ENCODE assay signal across 9 cellular contexts in the genomic region with DNA sequence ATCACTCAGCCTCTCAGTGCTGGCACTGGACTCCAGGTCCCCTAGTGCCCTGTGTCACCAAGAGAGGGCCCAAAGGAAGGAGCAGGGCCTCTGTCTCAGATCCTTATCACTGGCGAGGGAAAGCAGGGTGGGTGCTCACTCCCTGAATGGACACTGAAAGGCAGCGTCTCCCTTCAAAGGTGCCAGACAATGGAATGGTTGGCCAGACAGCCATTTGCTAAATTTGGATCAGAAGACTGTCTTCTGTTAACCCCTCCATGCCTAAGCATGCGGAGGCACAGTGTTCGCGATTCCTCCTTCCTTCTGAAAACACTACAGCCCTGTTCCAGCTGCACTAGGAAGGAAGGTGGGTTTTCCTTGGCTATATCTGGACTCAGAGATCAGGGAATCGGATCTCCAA. TPM values are rescaled to one million over a fixed set of nuclear protein-coding genes. Genes with fewer than 3 reads are reported as not detected.
DNase-seq lines count a peak whose midpoint lies in the region; ATAC-seq and TF ChIP-seq lines count a peak whose summit lies in the region.
"Had no signal": no experiment of that assay in that cellular context is flagged by ENCODE, and none has a peak within 500 bp of the region (broad histone marks: within the 10 kb centered on the region; RNA-seq: fewer than 3 reads in every experiment).

No MANE protein-coding gene starts in this region.

- POLR2A ChIA-PET in CD8-positive, alpha-beta memory T cell (lab: Charles Lee) = interaction anchor here (1.1 kb wide), 2 partner anchors 110 to 178 kb away, joined by 3 to 5 read pairs; no protein-coding TSS in a partner anchor
- POLR2A ChIA-PET in PC-9 (lab: Charles Lee; ENCODE audit: unreplicated experiment) = interaction anchor here (0.6 kb wide), 2 partner anchors 45 to 681 kb away, joined by 3 to 6 read pairs; no protein-coding TSS in a partner anchor

- peaks cover 19 to 35% (median 24%) of the 10 kb centered on the region in 3 donors for H3K4me1 Mint-ChIP-seq in CD8-positive, alpha-beta memory T cell

- CTCF ChIA-PET in CD8-positive, alpha-beta memory T cell (lab: Charles Lee) = interaction anchor here (0.7 to 4.8 kb wide), 31 partner anchors 8 to 195 kb away, joined by 3 to 128 read pairs (median 6); partner anchors contain the start of genes EPOP, PSMB3 and SRCIN1
- CTCF ChIA-PET in PC-9 (lab: Charles Lee) = interaction anchor here (0.5 to 2.7 kb wide), 15 partner anchors 18 to 211 kb away, joined by 3 to 27 read pairs (median 4); partner anchors contain the start of genes SOCS7 and SRCIN1

- H3K9me3 ChIP-seq in CD8-positive, alpha-beta memory T cell (ENCODE audit: low read length) = no peaks in the 10 kb centered on the region
- H3K9me3 ChIP-seq in PC-9 (ENCODE audit: insufficient read depth, low read depth) = no peaks in the 10 kb centered on the region
- H3K9me3 ChIP-seq in esophagus (ENCODE audit: control insufficient read depth in 2 of 2, insufficient read depth in 1 of 2, low read depth in 1 of 2, low read length in 1 of 2) = peaks cover 0 to 8% of the 10 kb centered on the region in 2 donors
- H3K9me3 ChIP-seq in parathyroid adenoma (ENCODE audit: control insufficient read depth, low read length) = no peaks in the 10 kb centered on the region
- H3K9me3 ChIP-seq: transverse colon had no signal

- no peaks in the 10 kb centered on the region for H3K9me3 Mint-ChIP-seq in CD8-positive, alpha-beta memory T cell

- H3K4me3 Mint-ChIP-seq in CD8-positive, alpha-beta memory T cell = peak overlapping the region in 5 of 7 donors; percentile 51 to 98 (median 95)

- H3K4me2 ChIP-seq in PC-9 (peak overlapping the region; percentile 75), parathyroid adenoma (ENCODE audit: low read length) (peak overlapping the region; percentile 52)

- peaks cover 21% of the 10 kb centered on the region for H3K4me1 ChIP-seq in CD8-positive, alpha-beta memory T cell (ENCODE audit: insufficient read depth, low read length)
- peaks cover 54% of the 10 kb centered on the region for H3K4me1 ChIP-seq in PC-9 (replicated peaks; ENCODE audit: insufficient read depth)
- H3K4me1 ChIP-seq in esophagus (ENCODE audit: control insufficient read depth in 2 of 2, insufficient read depth in 2 of 2, low read length in 1 of 2) = peaks cover 4 to 21% of the 10 kb centered on the region in 2 donors
- peaks cover 42% of the 10 kb centered on the region for H3K4me1 ChIP-seq in parathyroid adenoma

- peaks cover 0 to 4% (median 0%) of the 10 kb centered on the region in 3 donors for H3K36me3 Mint-ChIP-seq in CD8-positive, alpha-beta memory T cell

- no peak overlapping the region for H2AFZ ChIP-seq in PC-9
- peak overlapping the region; percentile 92 for H2AFZ ChIP-seq in parathyroid adenoma

- no TSS peak for BruUV-seq in PC-9 (replicated peaks; lab: Mats Ljungman, UMichigan)

- H3K4me3 ChIP-seq in CD8-positive, alpha-beta memory T cell (ENCODE audit: low read length) = no peak overlapping the region
- H3K4me3 ChIP-seq in PC-9 = peak overlapping the region; percentile 31; the same call in 1 of the 2 replicates
- H3K4me3 ChIP-seq in esophagus (ENCODE audit: low read depth in 1 of 2, low read length in 2 of 2) = no peak overlapping the region
- no peak overlapping the region for H3K4me3 ChIP-seq in parathyroid adenoma (ENCODE audit: low read depth, low read length)

- H3K27ac ChIP-seq in CD8-positive, alpha-beta memory T cell (ENCODE audit: low read depth, low read length) = no peak overlapping the region
- peak overlapping the region; percentile 91 for H3K27ac ChIP-seq in PC-9
- H3K27ac ChIP-seq in esophagus (ENCODE audit: low read depth in 2 of 2, low read length in 1 of 2) = peak overlapping the region; percentile 63 to 91
- H3K27ac ChIP-seq in parathyroid adenoma = peak overlapping the region; percentile 62

- no peaks in the 10 kb centered on the region for H3K36me3 ChIP-seq in CD8-positive, alpha-beta memory T cell (ENCODE audit: insufficient read depth, low read length)
- H3K36me3 ChIP-seq in PC-9 (ENCODE audit: low read depth) = no peaks in the 10 kb centered on the region
- no peaks in the 10 kb centered on the region for H3K36me3 ChIP-seq in esophagus (ENCODE audit: control insufficient read depth in 2 of 2, insufficient read depth in 2 of 2, low read length in 1 of 2)
- no peaks in the 10 kb centered on the region for H3K36me3 ChIP-seq in parathyroid adenoma (ENCODE audit: control insufficient read depth, insufficient read depth, low read length)
- H3K36me3 ChIP-seq: transverse colon had no signal

- peaks cover 12% of the 10 kb centered on the region for H4K20me1 ChIP-seq in PC-9 (ENCODE audit: insufficient read depth)

- H3K9ac ChIP-seq in parathyroid adenoma = no peak overlapping the region

- H3K27me3 ChIP-seq in CD8-positive, alpha-beta memory T cell (ENCODE audit: insufficient read depth, low read length, poor library complexity, severe bottlenecking) = peaks cover 23% of the 10 kb centered on the region
- H3K27me3 ChIP-seq in PC-9 (ENCODE audit: insufficient read depth, low read depth) = no peaks in the 10 kb centered on the region
- peaks cover 3 to 14% of the 10 kb centered on the region in 2 donors for H3K27me3 ChIP-seq in esophagus (ENCODE audit: control insufficient read depth in 1 of 2, insufficient read depth in 2 of 2, low read length in 2 of 2)
- no peaks in the 10 kb centered on the region for H3K27me3 ChIP-seq in parathyroid adenoma (ENCODE audit: control insufficient read depth, insufficient read depth, low read length)

- no peak for ATAC-seq in GM19035 (IDR thresholded peaks at IDR 0.05; ENCODE audit: unreplicated experiment)
- ATAC-seq in left colon = no peak
- ATAC-seq in GM18907 (IDR thresholded peaks at IDR 0.05; ENCODE audit: unreplicated experiment) = no peak
- no peak for ATAC-seq in HG02678 (IDR thresholded peaks at IDR 0.05; ENCODE audit: unreplicated experiment)

- intact Hi-C loops in PC-9 (cut with micrococcal nuclease; ENCODE audit: unreplicated experiment) = loop anchor here (5.0 kb wide), 1 partner anchor 40 kb away; no protein-coding TSS in a partner anchor
- intact Hi-C loops in left colon (cut with DNase I, micrococcal nuclease) = loop anchor here in 1 of 2 donors (5.0 kb wide), 1 partner anchor 110 kb away; no protein-coding TSS in a partner anchor

- H3K9me2 ChIP-seq in PC-9 (ENCODE audit: insufficient read depth) = no peaks in the 10 kb centered on the region

- peaks cover 22 to 24% of the 10 kb centered on the region in 2 donors for H3K27me3 Mint-ChIP-seq in CD8-positive, alpha-beta memory T cell

- no peaks in the 10 kb centered on the region for H3K79me2 ChIP-seq in PC-9 (ENCODE audit: low read depth)
- H3K79me2 ChIP-seq in parathyroid adenoma = no peaks in the 10 kb centered on the region

- DNase-seq in CD8-positive, alpha-beta memory T cell = no peak
- DNase-seq in PC-9 = no peak
- DNase-seq in left colon = no peak

- no peak for TF ChIP-seq CTCF in PC-9 (conservative IDR thresholded peaks at IDR 0.05)
- TF ChIP-seq CTCF in parathyroid adenoma (IDR thresholded peaks at IDR 0.05) = no peak

- peaks cover 60% of the 10 kb centered on the region for H3F3A ChIP-seq in PC-9 (ENCODE audit: insufficient read depth, low read depth)

- 67 to 75% methylated on average over 6 of the region's 6 CpGs for WGBS in esophagus, 2 donors

- peak overlapping the region in 1 of 8 donors; percentile 82 for H3K27ac Mint-ChIP-seq in CD8-positive, alpha-beta memory T cell

RNA-seq across cellular contexts. Expression of gene SRCIN1, which starts 48.4 kb away (rescaled TPM):
- under 1 TPM; 0.04 to 0.50 TPM for total RNA-seq in CD8-positive, alpha-beta memory T cell
- polyA plus RNA-seq in CD8-positive, alpha-beta memory T cell = not detected
- total RNA-seq in PC-9 (2021) (16.7 and 23.7 TPM in 2 replicates), left colon (1 to 10 TPM; 3.1 TPM)
- 1 to 10 TPM; 2.2 to 2.5 TPM for polyA plus RNA-seq in esophagus
